ENCODE assay signal across 8 cellular contexts in genomic region chr9:96449844-96450612, GRCh38. TPM values are rescaled to one million over a fixed set of nuclear protein-coding genes. Genes with fewer than 3 reads are reported as not detected.
DNase-seq lines count a peak whose midpoint lies in the region; ATAC-seq, FAIRE-seq and TF ChIP-seq lines count a peak whose summit lies in the region.

Gene HABP4, plus strand, starts transcription at chr9:96450169. Its CDS starts 111 bp downstream, at chr9:96450280.

- H3K4ac ChIP-seq in H1 (replicated peaks; ENCODE audit: insufficient read length, low read depth, low read length) = no peak within 1 kb of the TSS

- H2AFZ ChIP-seq in H1 (ENCODE audit: low read length) = peak within 1 kb of the TSS; percentile 94

- WGBS in H1 (ENCODE audit: extremely low coverage in 1 of 2, insufficient coverage in 1 of 2, insufficient read length in 1 of 2, insufficient replicate concordance in 2 of 2, low coverage in 1 of 2, low lambda C conversion rate in 2 of 2, missing lambda C conversion rate in 1 of 2), 2 experiments = 2% methylated on average over 58 of the region's 108 CpGs; no CpG with 5 or more reads in 1 of the 2 experiments
- 0 to 1% methylated on average over 83 to 96 of the region's 108 CpGs for WGBS in mesodermal cell (ENCODE audit: insufficient coverage in 2 of 2), 2 experiments

- no peak within 1 kb of the TSS; the same call in 1 of the 2 replicates for H3K18ac ChIP-seq in H1 (ENCODE audit: extremely low read depth, low read length)

- no peak for TF ChIP-seq EP300 in H1 (IDR thresholded peaks at IDR 0.05; ENCODE audit: borderline replicate concordance in 1 of 2, low read depth in 2 of 2, low read length in 2 of 2)

- FAIRE-seq in H1 (lab: Jason Lieb, UNC) = no peak

- peaks cover 0 to 7% (median 4%) of the 10 kb centered on the region in 4 experiments; a peak in 4 of 7 replicates for H3K4me1 ChIP-seq in H1 (replicated peaks in 1 of 4; ENCODE audit: control insufficient read depth in 3 of 4, insufficient read depth in 4 of 4, low read length in 3 of 4)
- peaks cover 9% of the 10 kb centered on the region for H3K4me1 ChIP-seq in mesodermal cell (ENCODE audit: control insufficient read depth, insufficient read depth, low read length, poor library complexity, severe bottlenecking)

- H2BK12ac ChIP-seq in H1 (ENCODE audit: low read depth, low read length) = peak within 1 kb of the TSS; percentile 12; the same call in 1 of the 2 replicates

- peaks cover 0 to 6% of the 10 kb centered on the region in 2 experiments; a peak in 1 of 4 replicates for H3K79me2 ChIP-seq in H1 (ENCODE audit: control insufficient read depth in 1 of 2, insufficient read depth in 2 of 2, low read length in 2 of 2)

- no peak within 1 kb of the TSS for H3K27ac ChIP-seq in H1 (ENCODE audit: low read depth, low read length)
- H3K27ac ChIP-seq in mesodermal cell (ENCODE audit: low read depth, low read length, severe bottlenecking) = peak within 1 kb of the TSS; percentile 76

- peak within 1 kb of the TSS; percentile 2 for H3K56ac ChIP-seq in H1 (replicated peaks; ENCODE audit: insufficient read length, low read depth, low read length)

- POLR2A ChIA-PET in H1 (lab: Charles Lee; ENCODE audit: partially characterized antibody) = interaction anchor here (1.0 to 1.2 kb wide), 3 partner anchors 8 to 33 kb away, joined by 3 to 6 read pairs (median 3); no protein-coding TSS in a partner anchor

- H2BK120ac ChIP-seq in H1 (replicated peaks; ENCODE audit: low read depth, low read length) = no peak within 1 kb of the TSS

- H3K9me3 ChIP-seq in H1 (ENCODE audit: insufficient read depth in 2 of 2, low read depth in 1 of 2, low read length in 1 of 2) (no peaks in the 10 kb centered on the region), mesodermal cell (ENCODE audit: control insufficient read depth, low read length) (no peaks in the 10 kb centered on the region)

- H4K20me1 ChIP-seq in H1 (replicated peaks in 1 of 2; ENCODE audit: control insufficient read depth in 1 of 2, insufficient read depth in 2 of 2, low read length in 2 of 2) = peaks cover 3% of the 10 kb centered on the region in 2 experiments

- DNase-seq in COLO829 (ENCODE audit: low spot score) (peak; percentile 98), HT1080 (ENCODE audit: low read depth) (peak; percentile 91), NOMO-1 (lab: John Stamatoyannopoulos, UW; ENCODE audit: unreplicated experiment in 2 of 2) (peak; percentile 90 to 95), H1 (ENCODE audit: low read depth in 1 of 2, low spot score in 2 of 2) (peak; percentile 62 to 94)
- peak; percentile 88 to 93 (median 91) for DNase-seq in activated CD8-positive, alpha-beta memory T cell treated with anti-CD3 and anti-CD28 coated beads for 48 hours (ENCODE audit: low read depth in 2 of 3, low spot score in 2 of 3)
- peak; percentile 90 for DNase-seq in stimulated activated CD8-positive, alpha-beta memory T cell treated with anti-CD3 and anti-CD28 coated beads, Interleukin-15, amount 100 ng/mL, for 24 hours (ENCODE audit: low read depth)

- no peaks in the 10 kb centered on the region; the same call in 1 of the 2 replicates for H3K79me1 ChIP-seq in H1 (ENCODE audit: low read depth, low read length)

- peak within 1 kb of the TSS; percentile 92 to 100 for H3K4me2 ChIP-seq in H1 (ENCODE audit: insufficient read depth in 1 of 2, low read depth in 2 of 2, low read length in 2 of 2)

- peak within 1 kb of the TSS; percentile 99 for H4K8ac ChIP-seq in H1 (ENCODE audit: extremely low read depth, insufficient read depth, low read length)

- H3K27me3 ChIP-seq in H1 (replicated peaks in 1 of 4; ENCODE audit: control insufficient read depth in 3 of 4, extremely low read depth in 1 of 4, insufficient read depth in 3 of 4, low read length in 3 of 4) = peaks cover 0 to 13% (median 5%) of the 10 kb centered on the region in 4 experiments; a peak in 4 of 7 replicates

- peak within 1 kb of the TSS; percentile 55 to 72 (median 62) for H3K4me3 ChIP-seq in H1 (ENCODE audit: extremely low read depth in 1 of 4, insufficient read depth in 2 of 4, low read depth in 3 of 4, low read length in 4 of 4)
- peak within 1 kb of the TSS; percentile 76 for H3K4me3 ChIP-seq in mesodermal cell (ENCODE audit: extremely low read depth, insufficient read depth, low read length, poor library complexity, severe bottlenecking)

- ATAC-seq in GM21367 (IDR thresholded peaks at IDR 0.05; ENCODE audit: unreplicated experiment) = peak; percentile 91

- CTCF ChIA-PET in H1 (lab: Charles Lee; ENCODE audit: partially characterized antibody) = interaction anchor here (0.6 to 1.8 kb wide), 14 partner anchors 10 to 993 kb away, joined by 3 to 7 read pairs (median 4); no protein-coding TSS in a partner anchor

- H3K14ac ChIP-seq in H1 (ENCODE audit: insufficient read length) = no peak within 1 kb of the TSS

- no peak for TF ChIP-seq CTCF in H1 (IDR thresholded peaks at IDR 0.05; ENCODE audit: control extremely low read depth in 1 of 3, insufficient read depth in 1 of 3, low read depth in 1 of 3, low read length in 3 of 3)

- no peak within 1 kb of the TSS for H2BK20ac ChIP-seq in H1 (ENCODE audit: low read length)

- TF ChIP-seq RAD21 in H1 (IDR thresholded peaks at IDR 0.05 in 1 of 2, conservative IDR thresholded peaks at IDR 0.05 in 1 of 2; ENCODE audit: low read depth in 2 of 2, low read length in 2 of 2) = no peak

- H3K36me3 ChIP-seq in H1 (ENCODE audit: control insufficient read depth in 2 of 4, insufficient read depth in 4 of 4, low read length in 3 of 4) (no peaks in the 10 kb centered on the region), mesodermal cell (ENCODE audit: control insufficient read depth, insufficient read depth, low read length) (peaks cover 5% of the 10 kb centered on the region)

- no peak for TF ChIP-seq POLR2A in H1 (IDR thresholded peaks at IDR 0.05; ENCODE audit: control extremely low read depth in 1 of 2, low read depth in 2 of 2, low read length in 2 of 2)

- H4K91ac ChIP-seq in H1 (replicated peaks; ENCODE audit: insufficient read length, low read length) = peak within 1 kb of the TSS; percentile 71

- peaks cover 10% of the 10 kb centered on the region for H3K23me2 ChIP-seq in H1 (ENCODE audit: low read depth, low read length)

- peak within 1 kb of the TSS; percentile 8 to 87 (median 52); a peak in 6 of 7 replicates for H3K9ac ChIP-seq in H1 (replicated peaks in 1 of 4; ENCODE audit: extremely low read depth in 1 of 4, low read depth in 3 of 4, low read length in 3 of 4)

- H2BK5ac ChIP-seq in H1 (ENCODE audit: low read depth, low read length) = no peak within 1 kb of the TSS

- H2BK15ac ChIP-seq in H1 (ENCODE audit: low read length) = peak within 1 kb of the TSS; percentile 90; the same call in 1 of the 2 replicates

- H2AK5ac ChIP-seq in H1 (ENCODE audit: low read depth, low read length) = no peak within 1 kb of the TSS

- H4K5ac ChIP-seq in H1 (ENCODE audit: insufficient read length, low read depth, low read length) = peak within 1 kb of the TSS; percentile 65

- no peak within 1 kb of the TSS for H3K23ac ChIP-seq in H1 (ENCODE audit: insufficient read length)

TF ChIP-seq in H1, 55 proteins besides CTCF, POLR2A, EP300 and RAD21:
- TF ChIP-seq TAF1 (IDR thresholded peaks at IDR 0.05; ENCODE audit: low read depth, low read length) (peak; percentile 48), MAX (IDR thresholded peaks at IDR 0.05) (peak; percentile 49; the same call in 1 of the 2 replicates), RNF2 (IDR thresholded peaks at IDR 0.05; ENCODE audit: borderline replicate concordance, low read depth, low read length, missing control alignments, poor library complexity, severe bottlenecking) (no peak), PHF8 (conservative IDR thresholded peaks at IDR 0.05; ENCODE audit: low read depth, low read length) (peak; percentile 62; the same call in 1 of the 2 replicates), CTBP2 (IDR thresholded peaks at IDR 0.05; ENCODE audit: borderline replicate concordance, insufficient read depth, insufficient read length, low read length) (peak; percentile 45), RBBP5 (IDR thresholded peaks at IDR 0.05; ENCODE audit: borderline replicate concordance, low read depth, low read length) (peak; percentile 60), CREB1 (IDR thresholded peaks at IDR 0.05) (peak; percentile 58; the same call in 1 of the 2 replicates), RXRA (IDR thresholded peaks at IDR 0.05; ENCODE audit: insufficient read depth, low read depth, low read length) (no peak), SP2 (IDR thresholded peaks at IDR 0.05; ENCODE audit: low read length) (no peak), NRF1 (IDR thresholded peaks at IDR 0.05; ENCODE audit: low read depth, low read length) (no peak), EGR1 (IDR thresholded peaks at IDR 0.05; ENCODE audit: borderline replicate concordance, low read depth, low read length) (peak; percentile 90), SIN3A (conservative IDR thresholded peaks at IDR 0.05 in 1 of 2, IDR thresholded peaks at IDR 0.05 in 1 of 2; ENCODE audit: low read depth in 1 of 2, low read length in 2 of 2) (0 out of 4 replicates have a peak, but pooled peaks of 1 of the 2 experiments have one; percentile 23), TEAD4 (IDR thresholded peaks at IDR 0.05; ENCODE audit: low read depth, low read length) (no peak), GTF2F1 (IDR thresholded peaks at IDR 0.05; ENCODE audit: borderline replicate concordance, low read depth, low read length) (no peak), KDM4A (IDR thresholded peaks at IDR 0.05; ENCODE audit: low read depth, low read length, severe bottlenecking) (peak; percentile 83)

RNA-seq across cellular contexts. Expression of gene HABP4, which starts in this region (rescaled TPM):
- 4.3 and 4.6 TPM in 2 replicates for total RNA-seq in HT1080 (2014; rRNA removed; shearing (Covaris generic))
- polyA plus RNA-seq in HT1080 (2015; cell fraction: cytosol; rRNA removed) = 9.3 and 10.7 TPM in 2 replicates
- 5.7 and 6.2 TPM in 2 replicates for polyA plus RNA-seq in HT1080 (2015; cell fraction: nucleus; rRNA removed)
- 10.5 and 11.2 TPM in 2 replicates for total RNA-seq in H1 (2021; fragmentation: NEBNext Ultra II Directional; extraction: Animal tissue kit (Norgen Biotek cat#: 25700))
- 3.3 and 3.8 TPM in 2 replicates for polyA plus RNA-seq in H1 (2011; rRNA removed)
- polyA plus RNA-seq in H1 (2011; cell fraction: cytosol; rRNA removed) = 7.9 TPM
- 3.3 TPM for polyA plus RNA-seq in H1 (2011; cell fraction: nucleus; rRNA removed)
- 9.9 to 11.6 TPM (median 10.5 TPM) in 4 replicates for polyA plus RNA-seq in H1 (2012, experiment 1 of 2)
- polyA plus RNA-seq in H1 (2012, experiment 2 of 2) = 3.3 TPM
- polyA plus RNA-seq in H1 (2013, experiment 1 of 2) = 7.0 TPM
- polyA plus RNA-seq in H1 (2013, experiment 2 of 2) = 7.1 TPM
- 1.5 and 2.0 TPM in 2 replicates for polyA minus RNA-seq in H1 (2011; rRNA and poly(A)+ RNA removed)
- 3.2 TPM for polyA minus RNA-seq in H1 (2011; cell fraction: cytosol; rRNA and poly(A)+ RNA removed)
- polyA minus RNA-seq in H1 (2011; cell fraction: nucleus; rRNA and poly(A)+ RNA removed) = 2.5 TPM
- 25.9 TPM for polyA plus RNA-seq in mesodermal cell (2013, experiment 1 of 2)
- 24.1 TPM for polyA plus RNA-seq in mesodermal cell (2013, experiment 2 of 2)
